Comparison of ENCODE assay signal across 7 cellular contexts in the genomic region with DNA sequence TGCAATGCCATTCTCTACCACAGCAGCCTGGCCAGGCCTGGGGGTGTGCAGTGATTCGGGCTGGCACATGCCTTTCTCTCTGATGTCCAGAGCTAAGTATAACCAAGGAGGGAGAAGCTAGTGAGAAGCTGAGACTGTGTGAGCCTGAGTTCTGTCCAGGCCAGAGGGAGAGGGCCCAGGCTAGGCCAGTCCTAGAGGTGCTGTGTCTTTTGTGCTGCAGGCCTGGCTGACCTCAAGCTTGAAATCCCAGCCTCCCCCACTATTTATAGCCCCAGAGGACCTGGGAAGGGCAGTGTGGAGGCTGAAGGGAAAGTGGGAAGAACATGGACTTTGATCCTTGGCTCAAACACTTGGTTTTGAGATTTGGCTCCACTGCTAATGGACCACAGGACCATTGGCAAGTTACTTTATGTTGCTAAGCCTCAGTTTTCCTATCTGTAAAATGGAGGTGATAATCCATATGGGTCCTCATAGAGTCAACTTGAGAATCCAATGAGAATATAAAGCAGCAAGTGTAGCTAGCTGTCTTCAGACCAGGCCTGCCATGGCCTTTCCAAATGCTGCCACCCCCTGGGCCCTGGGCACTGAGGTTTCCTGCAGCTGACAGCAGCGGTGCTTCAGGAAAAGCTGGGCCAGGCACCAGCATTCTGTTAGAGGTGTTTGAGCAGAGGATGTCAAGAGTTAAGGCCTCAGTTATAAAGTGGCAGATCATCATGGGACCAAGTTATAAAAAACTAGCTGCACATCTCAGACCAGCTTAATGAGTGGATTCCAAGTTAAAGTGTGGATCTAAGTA.
"Had no signal": no experiment of that assay in that cellular context is flagged by ENCODE, and none has a peak within 500 bp of the region (broad histone marks: within the 10 kb centered on the region; RNA-seq: fewer than 3 reads in every experiment).

No MANE protein-coding gene starts in this region.

- H3K4me1 ChIP-seq: tibial nerve, vagina had no signal

- H3K27me3 ChIP-seq: tibial nerve, vagina had no signal

- H3K27ac ChIP-seq: tibial nerve, vagina had no signal

- DNase-seq: activated CD4-positive, alpha-beta T cell treated with anti-CD3 and anti-CD28 coated beads, Interleukin-2, amount 50 U/mL, for 1 hour; activated CD4-positive, CD25-positive, alpha-beta regulatory T cell; activated gamma-delta T cell; kidney had no signal

- FAIRE-seq: frontal cortex, kidney had no signal

- H3K4me3 ChIP-seq: tibial nerve, vagina had no signal

- H3K9me3 ChIP-seq: tibial nerve, vagina had no signal
